ENCODE assay signal across 8 cellular contexts in the genomic region with DNA sequence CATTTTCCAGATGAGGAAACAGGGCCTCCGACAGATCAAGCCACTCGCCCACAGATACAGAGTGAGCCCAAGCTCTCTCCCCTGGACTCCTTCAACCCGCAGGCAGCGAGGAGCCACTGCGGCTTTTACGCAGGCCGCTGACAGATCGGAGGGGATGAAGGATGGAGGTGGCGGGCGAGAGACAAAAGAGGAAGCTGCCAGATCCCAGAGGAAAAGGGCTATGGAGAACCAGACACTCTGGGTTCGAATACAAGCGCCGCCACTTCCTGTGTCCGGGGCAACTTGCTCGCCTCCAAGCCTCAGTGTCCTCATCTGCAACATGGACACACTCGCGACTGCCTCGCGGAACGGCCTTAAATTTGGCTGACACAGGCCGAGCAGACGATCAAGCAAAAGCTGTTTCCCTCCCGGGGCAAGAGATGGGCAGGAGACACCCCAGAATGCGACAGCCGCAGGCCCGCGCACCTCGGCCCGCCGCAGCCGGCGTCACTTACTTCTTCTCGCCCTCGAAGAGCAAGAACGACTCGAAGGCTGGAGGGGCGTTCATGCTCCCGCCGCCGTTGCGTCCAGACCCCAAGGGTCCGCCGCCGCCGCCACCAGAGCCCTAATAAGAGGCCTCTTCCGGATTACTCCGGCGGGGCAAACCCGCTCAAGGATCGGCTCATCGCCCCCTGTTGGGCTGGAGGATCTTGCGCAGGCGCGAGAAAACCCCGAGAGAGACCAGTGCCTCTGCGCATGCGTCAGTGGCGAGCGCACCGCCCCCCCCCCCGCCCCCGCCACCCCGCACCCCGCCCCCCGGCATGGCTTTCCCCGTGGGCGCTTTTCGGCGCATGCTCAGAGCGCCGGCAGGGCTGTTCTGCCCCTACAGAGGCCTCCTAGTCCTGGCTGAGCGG. TPM values are rescaled to one million over a fixed set of nuclear protein-coding genes. Genes with fewer than 3 reads are reported as not detected.
DNase-seq lines count a peak whose midpoint lies in the region; ATAC-seq and TF ChIP-seq lines count a peak whose summit lies in the region.
"Not testable (repeated sequence)": the region's sequence is repeated elsewhere in the genome, so short reads cannot be mapped to it uniquely, and the experiment has no call there.

TSS of gene POLR2J (minus strand) at position 609 of the 893 bp plus-strand sequence. CDS start at position 547, 62 bp downstream.

- H3K4me1 Mint-ChIP-seq in CD14-positive monocyte; naive thymus-derived CD8-positive, alpha-beta T cell: not testable (repeated sequence)

- H3K27me3 Mint-ChIP-seq in CD14-positive monocyte (ENCODE audit: low read depth in 3 of 3); naive thymus-derived CD8-positive, alpha-beta T cell: not testable (repeated sequence)

- peak within 1 kb of the TSS; percentile 82 to 96 (median 88) for H3K27ac Mint-ChIP-seq in CD14-positive monocyte
- peak within 1 kb of the TSS in 8 of 10 donors; percentile 84 to 94 (median 90) for H3K27ac Mint-ChIP-seq in naive thymus-derived CD8-positive, alpha-beta T cell

- ATAC-seq in GM19463 (IDR thresholded peaks at IDR 0.05; ENCODE audit: unreplicated experiment) (peak; percentile 89), HG03159 (IDR thresholded peaks at IDR 0.05; ENCODE audit: unreplicated experiment) (peak; percentile 77)
- peak; percentile 89 to 91 for ATAC-seq in naive thymus-derived CD8-positive, alpha-beta T cell

- H3K4me3 Mint-ChIP-seq in CD14-positive monocyte = peak within 1 kb of the TSS; percentile 92 to 93
- peak within 1 kb of the TSS; percentile 66 to 93 (median 90) for H3K4me3 Mint-ChIP-seq in naive thymus-derived CD8-positive, alpha-beta T cell

- intact Hi-C loops in CD14-positive monocyte (cut with micrococcal nuclease) = not testable (repeated sequence)

- peak; percentile 81 for DNase-seq in CD14-positive monocyte (ENCODE audit: low spot score)
- DNase-seq in SK-N-DZ (ENCODE audit: low spot score) = peak; percentile 83
- peak; percentile 88 for DNase-seq in activated effector memory CD4-positive, alpha-beta T cell treated with Interleukin-2 at 50 U/mL for 16 hours
- DNase-seq in fibroblast of peridontal ligament (ENCODE audit: extremely low read depth) = peak; percentile 67
- peak; percentile 64 to 93 (median 86) for DNase-seq in naive thymus-derived CD8-positive, alpha-beta T cell
- DNase-seq in stimulated activated CD8-positive, alpha-beta memory T cell treated with anti-CD3 and anti-CD28 coated beads, Interleukin-12 subunit alpha, Interleukin-12 subunit beta, amount 100 ng/mL, for 24 hours (ENCODE audit: extremely low read depth) = peak; percentile 67

- not testable (repeated sequence) for TF ChIP-seq CTCF in CD14-positive monocyte (IDR thresholded peaks at IDR 0.05)

- H3K36me3 Mint-ChIP-seq in CD14-positive monocyte; naive thymus-derived CD8-positive, alpha-beta T cell: not testable (repeated sequence)

- POLR2A ChIA-PET in naive thymus-derived CD8-positive, alpha-beta T cell (lab: Charles Lee) = not testable (repeated sequence)

- not testable (repeated sequence) for H3K9me3 Mint-ChIP-seq in CD14-positive monocyte; naive thymus-derived CD8-positive, alpha-beta T cell

RNA-seq across cellular contexts. Expression of gene POLR2J, which starts in this region (rescaled TPM):
- 100 to 1,000 TPM in 1 of 2 donors, 10 to 100 TPM in 1; 65.7 to 104 TPM for polyA plus RNA-seq in CD14-positive monocyte
- 25.8 and 35.4 TPM in 2 replicates for polyA plus RNA-seq in SK-N-DZ (2014; cell fraction: cytosol; rRNA removed)
- polyA plus RNA-seq in SK-N-DZ (2014; cell fraction: nucleus; rRNA removed) = 26.2 and 33.6 TPM in 2 replicates
- 10 to 100 TPM; 44.3 to 44.4 TPM for total RNA-seq in naive thymus-derived CD8-positive, alpha-beta T cell
- 100 to 1,000 TPM in 2 of 3 donors, 10 to 100 TPM in 1; 65.6 to 112 (median 103) TPM for polyA plus RNA-seq in naive thymus-derived CD8-positive, alpha-beta T cell

Comparison
In these comparisons a context has a peak if more than half of its experiments do, and no peak if none do; other contexts are left out.
1. Peak in every context shown above with its lines: DNase-seq and ATAC-seq.